11 cellular contexts compared by ENCODE assay signal in genomic region chr3:120170223-120170622, GRCh38.
DNase-seq lines count a peak whose midpoint lies in the region; ATAC-seq and TF ChIP-seq lines count a peak whose summit lies in the region.
"Had no signal": no experiment of that assay in that cellular context is flagged by ENCODE, and none has a peak within 500 bp of the region (broad histone marks: within the 10 kb centered on the region; RNA-seq: fewer than 3 reads in every experiment).

No MANE protein-coding gene starts in this region.

- H3K27me3 ChIP-seq in ACC112 (ENCODE audit: insufficient read depth, low read length) (no peaks in the 10 kb centered on the region), GM23248 (replicated peaks; ENCODE audit: insufficient read depth) (no peaks in the 10 kb centered on the region), Panc1 (ENCODE audit: control insufficient read depth, insufficient read depth, low read length) (no peaks in the 10 kb centered on the region), foreskin keratinocyte (no peaks in the 10 kb centered on the region)

- H2AFZ ChIP-seq in ACC112 (ENCODE audit: low read length, unreplicated experiment): no peak overlapping the region
- no peak overlapping the region for H2AFZ ChIP-seq in GM23248

- no peaks in the 10 kb centered on the region for H3K9me3 ChIP-seq in GM23248 (ENCODE audit: low read depth)
- no peaks in the 10 kb centered on the region for H3K9me3 ChIP-seq in Panc1 (ENCODE audit: control insufficient read depth, insufficient read depth, low read depth, low read length)
- H3K9me3 ChIP-seq: lower lobe of right lung had no signal

- peaks cover 44% of the 10 kb centered on the region for H3F3A ChIP-seq in GM23248 (ENCODE audit: insufficient read depth)

- H3K4me2 ChIP-seq in GM23248 (ENCODE audit: unreplicated experiment): peak overlapping the region; percentile 52

- BruUV-seq in Panc1 (replicated peaks; lab: Mats Ljungman, UMichigan): no TSS peak

- H3K9ac ChIP-seq in GM23248: no peak overlapping the region

- DNase-seq in GM23248 (peak; percentile 95), Panc1 (ENCODE audit: low read depth, low spot score) (peak; percentile 71), foreskin keratinocyte (peak; percentile 92 to 97), NCI-H526 treated with DMSO at 0.1 percent for 48 hours (lab: John Stamatoyannopoulos, UW) (no peak), NCI-H446 (lab: John Stamatoyannopoulos, UW) (no peak), nucleus accumbens (lab: John Stamatoyannopoulos, UW) (no peak), NCI-H345 (lab: John Stamatoyannopoulos, UW) (no peak)
- DNase-seq: activated T-cell treated with anti-CD3 and anti-CD28 coated beads, Interleukin-2, amount 50 U/mL, for 4 hours; effector memory CD4-positive, alpha-beta T cell; lower lobe of right lung had no signal

- H3K9me2 ChIP-seq in GM23248 (ENCODE audit: insufficient read depth): no peaks in the 10 kb centered on the region

- ATAC-seq in Panc1 (peak; percentile 87), foreskin keratinocyte (peak; percentile 99)
- ATAC-seq: lower lobe of right lung had no signal

- intact Hi-C loops in Panc1 (cut with micrococcal nuclease; ENCODE audit: unreplicated experiment): no loop called here

- H3K4me3 ChIP-seq in ACC112 (ENCODE audit: low read depth, low read length) (no peak overlapping the region), GM23248 (no peak overlapping the region), Panc1 (ENCODE audit: low read depth in 2 of 2, low read length in 2 of 2) (no peak overlapping the region)
- H3K4me3 ChIP-seq: lower lobe of right lung had no signal

- H3K36me3 ChIP-seq in ACC112 (ENCODE audit: insufficient read depth, low read length) (0 out of 2 replicates have a peak, but pooled peaks cover 4% of the 10 kb centered on the region), GM23248 (ENCODE audit: low read depth) (no peaks in the 10 kb centered on the region), Panc1 (ENCODE audit: control insufficient read depth, insufficient read depth, low read length) (no peaks in the 10 kb centered on the region)
- H3K36me3 ChIP-seq: lower lobe of right lung had no signal

- POLR2A ChIA-PET in Panc1 (lab: Charles Lee): no interaction called here

- no peaks in the 10 kb centered on the region for H4K20me1 ChIP-seq in GM23248 (ENCODE audit: insufficient read depth)

- in situ Hi-C loops in GM23248 (cut with MboI): no loop called here
- in situ Hi-C loops in Panc1 (cut with HindIII; ENCODE audit: low pct_unique_long_range_greater_than_20kb, low sequenced_read_pairs): no loop called here

- WGBS in GM23248 (ENCODE audit: low coverage in 1 of 2, low lambda C conversion rate in 2 of 2, missing lambda C conversion rate in 2 of 2), 2 experiments: 33 to 43% methylated on average over 2 of the region's 2 CpGs

- H3K79me2 ChIP-seq in ACC112 (ENCODE audit: control insufficient read depth, insufficient read depth, low read length, unreplicated experiment) (no peaks in the 10 kb centered on the region), GM23248 (ENCODE audit: insufficient read depth) (no peaks in the 10 kb centered on the region)

- peaks cover 51% of the 10 kb centered on the region for H3K4me1 ChIP-seq in ACC112 (ENCODE audit: control insufficient read depth, insufficient read depth, low read length, unreplicated experiment)
- peaks cover 49% of the 10 kb centered on the region for H3K4me1 ChIP-seq in GM23248 (ENCODE audit: insufficient read depth)
- no peaks in the 10 kb centered on the region for H3K4me1 ChIP-seq in Panc1 (ENCODE audit: control insufficient read depth, insufficient read depth, low read length)
- H3K4me1 ChIP-seq in foreskin keratinocyte: peaks cover 23% of the 10 kb centered on the region
- H3K4me1 ChIP-seq: lower lobe of right lung had no signal

- H3K27ac ChIP-seq in ACC112 (ENCODE audit: low read depth, low read length): peak overlapping the region; percentile 40
- H3K27ac ChIP-seq in GM23248: peak overlapping the region; percentile 37
- no peak overlapping the region for H3K27ac ChIP-seq in Panc1 (ENCODE audit: low read length)
- H3K27ac ChIP-seq in foreskin keratinocyte: peak overlapping the region; percentile 92
- H3K27ac ChIP-seq: lower lobe of right lung had no signal

- CTCF ChIA-PET in Panc1 (lab: Charles Lee): no interaction called here

- no peak for TF ChIP-seq CTCF in Panc1 (IDR thresholded peaks at IDR 0.05)
- no peak for TF ChIP-seq CTCF in foreskin keratinocyte (conservative IDR thresholded peaks at IDR 0.05)

Comparison
In these comparisons a context has a peak if more than half of its experiments do, and no peak if none do; other contexts are left out.
1. DNase-seq: peak in GM23248 (single experiment), Panc1 (single experiment) and foreskin keratinocyte (2 of 2); none in NCI-H526 treated with DMSO at 0.1 percent for 48 hours (single experiment), NCI-H446 (0 of 2), nucleus accumbens (0 of 56) and NCI-H345 (single experiment).